Comparison of ENCODE assay signal across 3 cellular contexts in genomic region chr6:46758960-46759753, GRCh38.
A peak's percentile ranks its signal among the peaks of the same experiment; 100 is the strongest.
TF ChIP-seq lines count a peak whose summit lies in the region.

No MANE protein-coding gene starts in this region.

TF ChIP-seq in A549, 52 proteins besides CTCF, POLR2A, EP300 and RAD21:
- no peak for TF ChIP-seq RNF2 (IDR thresholded peaks at IDR 0.05; ENCODE audit: borderline replicate concordance, low read depth)
- no peak for TF ChIP-seq HOXB13 (CRISPR knock-in tag; IDR thresholded peaks at IDR 0.05; ENCODE audit: low read depth)
- TF ChIP-seq USF2 (IDR thresholded peaks at IDR 0.05) = no peak
- TF ChIP-seq MAFK (IDR thresholded peaks at IDR 0.05; ENCODE audit: partially characterized antibody) = peak; percentile 76
- no peak for TF ChIP-seq TFCP2L1 (CRISPR knock-in tag; IDR thresholded peaks at IDR 0.05)
- no peak for TF ChIP-seq SREBF2 (IDR thresholded peaks at IDR 0.05)

TF ChIP-seq in IMR-90, 13 proteins besides CTCF, POLR2A, EP300 and RAD21:
- TF ChIP-seq MAFK (IDR thresholded peaks at IDR 0.05; ENCODE audit: low read depth, low read length) = peak; percentile 84
- TF ChIP-seq CEBPB (IDR thresholded peaks at IDR 0.05; ENCODE audit: low read depth, low read length) = no peak

TF ChIP-seq in H1, 55 proteins besides CTCF, POLR2A, EP300 and RAD21:
- TF ChIP-seq MAFK (IDR thresholded peaks at IDR 0.05; ENCODE audit: low read depth, low read length) (peak; percentile 31; the same call in 1 of the 2 replicates), TCF12 (IDR thresholded peaks at IDR 0.05; ENCODE audit: low read depth, low read length) (no peak)
